1 cellular context compared by ENCODE assay signal in the genomic region with DNA sequence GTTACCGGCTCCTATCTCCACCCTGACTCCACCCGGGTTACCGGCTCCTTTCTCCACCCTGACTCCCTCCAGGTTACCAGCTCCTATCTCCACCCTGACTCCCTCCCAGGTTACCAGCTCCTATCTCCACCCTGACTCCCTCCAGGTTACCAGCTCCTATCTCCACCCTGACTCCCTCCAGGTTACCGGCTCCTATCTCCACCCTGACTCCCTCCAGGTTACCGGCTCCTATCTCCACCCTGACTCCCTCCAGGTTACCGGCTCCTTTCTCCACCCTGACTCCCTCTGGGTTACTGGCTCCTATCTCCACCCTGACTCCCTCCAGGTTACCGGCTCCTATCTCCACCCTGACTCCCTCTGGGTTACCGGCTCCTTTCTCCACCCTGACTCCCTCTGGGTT.
TF ChIP-seq lines count a peak whose summit lies in the region.

No MANE protein-coding gene starts in this region.

TF ChIP-seq in K562, 482 proteins besides CTCF, POLR2A, EP300 and RAD21:
- TF ChIP-seq, protein P1, sequence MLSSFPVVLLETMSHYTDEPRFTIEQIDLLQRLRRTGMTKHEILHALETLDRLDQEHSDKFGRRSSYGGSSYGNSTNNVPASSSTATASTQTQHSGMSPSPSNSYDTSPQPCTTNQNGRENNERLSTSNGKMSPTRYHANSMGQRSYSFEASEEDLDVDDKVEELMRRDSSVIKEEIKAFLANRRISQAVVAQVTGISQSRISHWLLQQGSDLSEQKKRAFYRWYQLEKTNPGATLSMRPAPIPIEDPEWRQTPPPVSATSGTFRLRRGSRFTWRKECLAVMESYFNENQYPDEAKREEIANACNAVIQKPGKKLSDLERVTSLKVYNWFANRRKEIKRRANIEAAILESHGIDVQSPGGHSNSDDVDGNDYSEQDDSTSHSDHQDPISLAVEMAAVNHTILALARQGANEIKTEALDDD (IDR thresholded peaks at IDR 0.05): peak; percentile 45; the same call in 1 of the 2 replicates
